In the genomic region with DNA sequence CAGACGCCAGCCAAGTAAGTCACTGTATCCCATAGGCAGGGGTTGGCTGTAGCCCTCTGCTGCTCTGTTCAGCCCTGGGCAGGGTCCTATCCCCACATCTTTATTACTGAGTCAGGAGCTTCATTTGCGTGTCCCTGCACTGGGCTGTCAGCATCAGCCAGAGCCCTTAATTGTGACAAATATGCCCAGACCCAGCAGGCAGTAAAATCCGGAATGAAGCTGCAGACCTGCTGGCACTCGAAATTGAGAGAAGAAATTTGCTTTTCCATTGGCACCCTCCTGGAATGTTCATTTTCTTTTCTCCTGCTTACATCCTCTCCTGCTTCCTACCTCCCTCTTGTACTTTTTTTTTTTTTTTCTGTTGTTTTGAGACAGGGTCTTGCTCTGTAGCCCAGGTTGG, we compare ENCODE assay signal across 27 cellular contexts.
"Had no signal": no experiment of that assay in that cellular context is flagged by ENCODE, and none has a peak within 500 bp of the region (broad histone marks: within the 10 kb centered on the region; RNA-seq: fewer than 3 reads in every experiment).

No MANE protein-coding gene starts in this region.

- H3K4me1 ChIP-seq: adrenal gland, body of pancreas had no signal

- H3K4me3 ChIP-seq: adrenal gland, body of pancreas had no signal

- ATAC-seq: activated naive CD8-positive, alpha-beta T cell treated with anti-CD3 and anti-CD28 coated beads, Interleukin-2, amount 50 U/mL, for 24 hours; activated T-cell treated with anti-CD3 and anti-CD28 coated beads, Interleukin-2, amount 50 U/mL, for 72 hours; body of pancreas; esophagus mucosa had no signal

- DNase-seq: activated CD4-positive, alpha-beta memory T cell treated with anti-CD3 and anti-CD28 coated beads, Interleukin-2, amount 10 ng/mL, durations not matched to agents 7 days and 5 days; activated CD4-positive, alpha-beta T cell treated with anti-CD3 and anti-CD28 coated beads for 1 hour; activated CD4-positive, alpha-beta T cell treated with anti-CD3 and anti-CD28 coated beads for 4 hours; activated CD4-positive, alpha-beta T cell treated with anti-CD3 and anti-CD28 coated beads, Interleukin-2, amount 10 ng/mL, durations not matched to agents 7 days and 5 days; activated CD4-positive, alpha-beta T cell treated with anti-CD3 and anti-CD28 coated beads, Interleukin-2, amount 50 U/mL, for 4 hours; activated CD4-positive, CD25-positive, alpha-beta regulatory T cell; activated CD8-positive, alpha-beta memory T cell treated with anti-CD3 and anti-CD28 coated beads, Interleukin-2, amount 50 U/mL, for 48 hours; activated gamma-delta T cell; activated naive CD4-positive, alpha-beta T cell; activated naive CD4-positive, alpha-beta T cell treated with anti-CD3 and anti-CD28 coated beads, Interleukin-2, amount 50 U/mL, for 16 hours; activated naive CD8-positive, alpha-beta T cell treated with anti-CD3 and anti-CD28 coated beads for 36 hours; activated naive CD8-positive, alpha-beta T cell treated with anti-CD3 and anti-CD28 coated beads, Interleukin-2, amount 50 U/mL, for 24 hours; activated T-cell treated with anti-CD3 and anti-CD28 coated beads for 4 hours; activated T-cell treated with anti-CD3 and anti-CD28 coated beads, Interleukin-2, amount 50 U/mL, for 24 hours; activated T-cell treated with anti-CD3 and anti-CD28 coated beads, Interleukin-2, amount 50 U/mL, for 72 hours; adrenal gland; amygdala; aorta; body of pancreas; central memory CD4-positive, alpha-beta T cell; cortex of kidney; dermis blood vessel endothelial cell; effector CD8-positive, alpha-beta T cell; foreskin fibroblast; head of caudate nucleus; T-helper 2 cell had no signal

- H3K9me3 ChIP-seq: adrenal gland, body of pancreas had no signal

- H3K27ac ChIP-seq: adrenal gland, body of pancreas had no signal

- H3K27me3 ChIP-seq: adrenal gland, body of pancreas had no signal
